ENCODE assay signal across 28 cellular contexts in the genomic region with DNA sequence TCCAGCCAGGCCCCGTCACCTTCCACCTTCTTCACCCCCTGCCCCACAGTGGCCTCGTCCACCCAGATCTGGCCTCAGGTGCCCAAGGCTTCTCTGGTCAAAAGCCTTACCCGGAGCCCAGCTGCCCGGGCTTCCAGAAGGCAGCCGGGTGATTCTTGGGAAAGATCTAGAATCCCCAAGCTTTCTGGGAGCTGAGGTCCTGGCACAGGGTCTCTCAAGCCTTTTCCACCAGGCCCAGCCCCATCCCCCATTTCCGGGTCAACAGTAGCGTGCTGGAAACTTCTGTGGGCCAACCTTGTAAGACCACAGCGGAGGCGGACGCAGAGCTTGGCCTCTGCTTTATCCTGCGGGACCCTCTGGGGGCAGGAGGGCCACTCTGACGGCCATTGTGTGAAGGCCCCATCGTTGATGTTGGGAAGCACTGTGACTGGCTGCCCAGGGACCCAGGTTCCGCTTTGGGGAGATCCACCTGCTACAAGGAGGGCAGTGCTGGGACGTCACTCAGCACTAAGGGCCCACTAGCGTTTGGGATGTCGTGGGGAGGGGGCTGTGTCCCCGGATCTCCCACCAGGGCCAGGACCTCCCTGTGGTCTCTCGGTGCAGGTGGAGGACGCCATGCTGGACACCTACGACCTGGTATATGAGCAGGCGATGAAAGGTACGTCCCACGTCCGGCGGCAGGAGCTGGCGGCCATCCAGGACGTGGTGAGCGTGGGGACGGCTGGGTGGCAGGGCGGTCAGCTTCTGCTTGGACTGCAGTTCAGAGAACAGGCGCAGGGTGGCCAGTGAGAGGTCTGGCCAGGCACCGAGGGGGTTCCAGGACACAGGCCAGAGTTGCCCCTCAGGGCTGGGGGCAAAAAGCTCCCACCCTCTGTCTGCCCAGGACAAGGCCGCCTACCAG. TPM values are rescaled to one million over a fixed set of nuclear protein-coding genes. Genes with fewer than 3 reads are reported as not detected.
A peak's percentile ranks its signal among the peaks of the same experiment; 100 is the strongest.
DNase-seq lines count a peak whose midpoint lies in the region; ATAC-seq and TF ChIP-seq lines count a peak whose summit lies in the region.
"Had no signal": no experiment of that assay in that cellular context is flagged by ENCODE, and none has a peak within 500 bp of the region (broad histone marks: within the 10 kb centered on the region; RNA-seq: fewer than 3 reads in every experiment).

No MANE protein-coding gene starts in this region.

- H3K36me3 ChIP-seq in esophagus squamous epithelium (no peaks in the 10 kb centered on the region), transverse colon (no peaks in the 10 kb centered on the region)

- H3K27ac Mint-ChIP-seq in naive thymus-derived CD8-positive, alpha-beta T cell: peak overlapping the region in 7 of 10 donors; percentile 37 to 90 (median 82)
- H3K27ac Mint-ChIP-seq: activated naive CD8-positive, alpha-beta T cell treated with anti-CD3 and anti-CD28 coated beads, Interleukin-2, amount 50 U/mL, for 24 hours; CD4-positive, CD25-positive, alpha-beta regulatory T cell; GM23338 had no signal

- H3K36me3 Mint-ChIP-seq in naive thymus-derived CD8-positive, alpha-beta T cell: peaks cover 0 to 7% (median 0%) of the 10 kb centered on the region in 3 donors

- ATAC-seq in naive thymus-derived CD8-positive, alpha-beta T cell: no peak
- ATAC-seq in HG03378 (IDR thresholded peaks at IDR 0.05; ENCODE audit: unreplicated experiment): no peak
- ATAC-seq: activated naive CD8-positive, alpha-beta T cell treated with anti-CD3 and anti-CD28 coated beads, Interleukin-2, amount 50 U/mL, for 24 hours; activated T-cell treated with anti-CD3 and anti-CD28 coated beads, Interleukin-2, amount 50 U/mL, for 4 hours had no signal

- intact Hi-C loops in esophagus squamous epithelium (cut with DNase I): no loop called here
- intact Hi-C loops in transverse colon (cut with DNase I; ENCODE audit: low total_unique reads): no loop called here

- TF ChIP-seq CTCF in esophagus squamous epithelium (IDR thresholded peaks at IDR 0.05) (no peak), transverse colon (IDR thresholded peaks at IDR 0.05) (no peak)

- H3K27me3 Mint-ChIP-seq in naive thymus-derived CD8-positive, alpha-beta T cell: no peaks in the 10 kb centered on the region
- H3K27me3 Mint-ChIP-seq: activated naive CD8-positive, alpha-beta T cell treated with anti-CD3 and anti-CD28 coated beads, Interleukin-2, amount 50 U/mL, for 24 hours; CD4-positive, CD25-positive, alpha-beta regulatory T cell had no signal

- H3K9me3 ChIP-seq in esophagus squamous epithelium (no peaks in the 10 kb centered on the region), transverse colon (no peaks in the 10 kb centered on the region)

- peak; percentile 43 for DNase-seq in activated CD8-positive, alpha-beta memory T cell treated with anti-CD3 and anti-CD28 coated beads, Interleukin-2, amount 50 U/mL, for 48 hours
- no peak for DNase-seq in activated CD8-positive, alpha-beta memory T cell treated with anti-CD3 and anti-CD28 coated beads for 24 hours
- DNase-seq in esophagus squamous epithelium (lab: John Stamatoyannopoulos, UW) (no peak), transverse colon (peak; percentile 6), AG08395 (ENCODE audit: low spot score) (no peak), NCI-H2081 treated with DMSO at 0.1 percent for 48 hours (lab: John Stamatoyannopoulos, UW) (no peak)
- peak in 1 of 10 donors; percentile 11 for DNase-seq in naive thymus-derived CD8-positive, alpha-beta T cell
- DNase-seq: activated CD4-positive, alpha-beta T cell treated with anti-CD3 and anti-CD28 coated beads, Interleukin-2, amount 50 U/mL, for 4 hours; activated naive CD8-positive, alpha-beta T cell treated with anti-CD3 and anti-CD28 coated beads, Interleukin-2, amount 50 U/mL, for 24 hours; activated T-cell treated with anti-CD3 and anti-CD28 coated beads, Interleukin-2, amount 50 U/mL, for 4 hours; central memory CD4-positive, alpha-beta T cell; DMS79; effector CD8-positive, alpha-beta T cell; midbrain; NCI-H1105; NCI-H526; nucleus accumbens; trophoblast cell had no signal

- no peaks in the 10 kb centered on the region for H3K9me3 Mint-ChIP-seq in naive thymus-derived CD8-positive, alpha-beta T cell
- H3K9me3 Mint-ChIP-seq: activated naive CD8-positive, alpha-beta T cell treated with anti-CD3 and anti-CD28 coated beads, Interleukin-2, amount 50 U/mL, for 24 hours; activated T-cell treated with anti-CD3 and anti-CD28 coated beads, Interleukin-2, amount 50 U/mL, for 4 hours; CD4-positive, CD25-positive, alpha-beta regulatory T cell had no signal

- POLR2A ChIA-PET in naive thymus-derived CD8-positive, alpha-beta T cell (lab: Charles Lee): interaction anchor here (0.6 to 2.6 kb wide), 5 partner anchors 8 to 768 kb away, joined by 3 to 19 read pairs (median 5); a partner anchor contains a TSS

- H3K4me3 ChIP-seq in esophagus squamous epithelium (no peak overlapping the region), transverse colon (no peak overlapping the region)
- H3K4me3 ChIP-seq: GM23338, SK-N-MC had no signal

- peak overlapping the region in 1 of 10 donors; percentile 33 for H3K4me3 Mint-ChIP-seq in naive thymus-derived CD8-positive, alpha-beta T cell
- H3K4me3 Mint-ChIP-seq: activated naive CD8-positive, alpha-beta T cell treated with anti-CD3 and anti-CD28 coated beads, Interleukin-2, amount 50 U/mL, for 24 hours; activated T-cell treated with anti-CD3 and anti-CD28 coated beads, Interleukin-2, amount 50 U/mL, for 4 hours; CD4-positive, CD25-positive, alpha-beta regulatory T cell; GM23338 had no signal

- peaks cover 0 to 23% (median 0%) of the 10 kb centered on the region in 4 donors for H3K27me3 ChIP-seq in esophagus squamous epithelium
- no peaks in the 10 kb centered on the region for H3K27me3 ChIP-seq in transverse colon

- H3K27ac ChIP-seq in esophagus squamous epithelium (peak overlapping the region in 3 of 4 donors; percentile 47 to 71 (median 65)), transverse colon (peak overlapping the region; percentile 10 to 78 (median 56))
- H3K27ac ChIP-seq: HL-60, KMS-11, SK-N-MC had no signal

- in situ Hi-C loops in transverse colon (cut with MboI; ENCODE audit: low pct_ligation_motif_present in 1 of 4, low pct_unique_long_range_greater_than_20kb in 1 of 4, low sequenced_read_pairs in 3 of 4): loop anchor here in 3 of 4 donors (10.0 to 25.0 kb wide), 3 partner anchors 102 to 574 kb away; a partner anchor contains a TSS

- TF ChIP-seq POLR2A in esophagus squamous epithelium (IDR thresholded peaks at IDR 0.05) (no peak), transverse colon (IDR thresholded peaks at IDR 0.05) (no peak)

- H3K4me1 Mint-ChIP-seq in naive thymus-derived CD8-positive, alpha-beta T cell: peaks cover 22 to 60% (median 39%) of the 10 kb centered on the region in 4 donors
- H3K4me1 Mint-ChIP-seq: GM23338 had no signal

- WGBS in esophagus squamous epithelium, 2 donors: 82 to 88% methylated on average over 10 to 18 of the region's 34 CpGs
- WGBS in transverse colon (ENCODE audit: low coverage in 1 of 2), 2 donors: 87% methylated on average over 28 of the region's 34 CpGs; no CpG with 5 or more reads in 1 of the 2 donors

- H3K4me1 ChIP-seq in esophagus squamous epithelium (peaks cover 16 to 51% (median 30%) of the 10 kb centered on the region in 3 donors), transverse colon (peaks cover 7 to 25% (median 14%) of the 10 kb centered on the region in 4 donors)

- TF ChIP-seq EP300 in transverse colon (IDR thresholded peaks at IDR 0.05; ENCODE audit: low read depth): no peak

RNA-seq across cellular contexts. Expression of a gene that starts 11.5 kb away (rescaled TPM):
- total RNA-seq in esophagus squamous epithelium (1 to 10 TPM in 1 of 4 donors, not detected in 3; 2.5 TPM), transverse colon (under 1 TPM in 2 of 4 donors, not detected in 2; 0.16 to 0.96 TPM)
- total RNA-seq in naive thymus-derived CD8-positive, alpha-beta T cell: 100 to 1,000 TPM; 158 to 171 TPM
- 100 to 1,000 TPM in 1 of 3 donors, 10 to 100 TPM in 2; 58.5 to 124 (median 96.6) TPM for polyA plus RNA-seq in naive thymus-derived CD8-positive, alpha-beta T cell
- total RNA-seq: GM23338 had no signal
- polyA plus RNA-seq: GM23338, keratinocyte had no signal

RNA-seq across cellular contexts. Expression of a gene that starts 11.6 kb away (rescaled TPM):
- under 1 TPM in 3 of 4 donors, not detected in 1; 0.30 to 0.94 (median 0.76) TPM for total RNA-seq in esophagus squamous epithelium
- total RNA-seq in naive thymus-derived CD8-positive, alpha-beta T cell: 100 to 1,000 TPM; 113 to 115 TPM
- polyA plus RNA-seq in naive thymus-derived CD8-positive, alpha-beta T cell: 10 to 100 TPM; 13.6 to 20.2 (median 20.2) TPM
- under 1 TPM in 1 of 4 donors, not detected in 3; 0.27 TPM for total RNA-seq in transverse colon
- total RNA-seq: GM23338 had no signal
- polyA plus RNA-seq: GM23338, keratinocyte had no signal

RNA-seq across cellular contexts. Expression of a gene that starts 42.9 kb away (rescaled TPM):
- total RNA-seq in esophagus squamous epithelium (1 to 10 TPM in 3 of 4 donors, under 1 TPM in 1; 0.67 to 5.1 (median 2.3) TPM), transverse colon (10 to 100 TPM in 1 of 4 donors, 1 to 10 TPM in 2, not detected in 1; 2.3 to 14.7 (median 3.0) TPM)
- total RNA-seq in naive thymus-derived CD8-positive, alpha-beta T cell: under 1 TPM in 1 of 2 experiments, not detected in 1; 0.19 TPM
- 1 to 10 TPM in 1 of 3 donors, under 1 TPM in 1, not detected in 1; 0.23 to 2.8 TPM for polyA plus RNA-seq in naive thymus-derived CD8-positive, alpha-beta T cell
- total RNA-seq: A172, OCI-LY7, skeletal muscle tissue had no signal

Comparison
In these comparisons a context has a peak if more than half of its experiments do, and no peak if none do; other contexts are left out.
1. DNase-seq: peak in activated CD8-positive, alpha-beta memory T cell treated with anti-CD3 and anti-CD28 coated beads, Interleukin-2, amount 50 U/mL, for 48 hours (single experiment) and transverse colon (single experiment); none in activated CD8-positive, alpha-beta memory T cell treated with anti-CD3 and anti-CD28 coated beads for 24 hours (single experiment), esophagus squamous epithelium (single experiment), AG08395 (single experiment) and NCI-H2081 treated with DMSO at 0.1 percent for 48 hours (single experiment).
2. RNA of a gene that starts 11.5 kb away (total RNA-seq): 158 to 171 TPM in naive thymus-derived CD8-positive, alpha-beta T cell; 2.5 TPM in esophagus squamous epithelium and 0.16 to 0.96 TPM in transverse colon; every median in the first group is over 10 times any median in the second.
3. RNA of a gene that starts 11.6 kb away (total RNA-seq): 113 to 115 TPM in naive thymus-derived CD8-positive, alpha-beta T cell; 0.30 to 0.94 TPM in esophagus squamous epithelium and 0.27 TPM in transverse colon; every median in the first group is over 10 times any median in the second.